In genomic region chr19:14809272-14810057, GRCh38 we compare ENCODE assay signal across 21 cellular contexts. TPM values are rescaled to one million over a fixed set of nuclear protein-coding genes. Genes with fewer than 3 reads are reported as not detected.
A peak's percentile ranks its signal among the peaks of the same experiment; 100 is the strongest.
DNase-seq lines count a peak whose midpoint lies in the region; ATAC-seq, FAIRE-seq and TF ChIP-seq lines count a peak whose summit lies in the region.
"Had no signal": no experiment of that assay in that cellular context is flagged by ENCODE, and none has a peak within 500 bp of the region (broad histone marks: within the 10 kb centered on the region; RNA-seq: fewer than 3 reads in every experiment).

No MANE protein-coding gene starts in this region.

- H3K27me3 ChIP-seq in left ventricle myocardium inferior (ENCODE audit: low read depth) (peaks cover 23% of the 10 kb centered on the region), right atrium auricular region (no peaks in the 10 kb centered on the region), HepG2 (ENCODE audit: control insufficient read depth in 1 of 2, insufficient read depth in 2 of 2, low read length in 2 of 2) (no peaks in the 10 kb centered on the region; a peak in 1 of 5 replicates), testis (no peaks in the 10 kb centered on the region)
- H3K27me3 ChIP-seq: Peyer's patch had no signal

- no peak overlapping the region for H3K4me3 Mint-ChIP-seq in activated T-cell treated with anti-CD3 and anti-CD28 coated beads, Interleukin-2, amount 50 U/mL, for 72 hours

- no peak for DNase-seq in left ventricle myocardium inferior
- no peak for DNase-seq in right atrium auricular region (ENCODE audit: low spot score)
- no peak for DNase-seq in SK-N-MC (ENCODE audit: low read depth, low spot score)
- DNase-seq in HepG2 (ENCODE audit: low spot score) = peak; percentile 25
- no peak for DNase-seq in testis
- no peak for DNase-seq in SKM-1 treated with dmso at 0.1 percent for 144 hours (lab: John Stamatoyannopoulos, UW; ENCODE audit: unreplicated experiment)
- DNase-seq in activated T-cell treated with anti-CD3 and anti-CD28 coated beads, Interleukin-2, amount 50 U/mL, for 72 hours = no peak
- no peak for DNase-seq in iPS-NIHi11 (ENCODE audit: low spot score)
- DNase-seq: 8988T, IMR-90, NCI-H1105, NCI-H146, NCI-H2029 treated with DMSO at 0.1 percent for 48 hours, NCI-H226, NCI-H510A treated with DMSO at 0.1 percent for 48 hours, NCI-H774, Peyer's patch, SJCRH30 had no signal

- CTCF ChIA-PET in HepG2 (lab: Yijun Ruan, JAX; ENCODE audit: low intra/inter-chr PET ratio, low total read pairs) = no interaction called here

- peak; percentile 66 for ATAC-seq in HepG2
- ATAC-seq in activated T-cell treated with anti-CD3 and anti-CD28 coated beads, Interleukin-2, amount 50 U/mL, for 72 hours (replicated peaks in 1 of 2) = no peak

- in situ Hi-C loops in HepG2 (cut with HindIII; ENCODE audit: extremely low pct_ligation_motif_present, low pct_unique_long_range_greater_than_20kb) = no loop called here

- H3K27ac Mint-ChIP-seq in activated T-cell treated with anti-CD3 and anti-CD28 coated beads, Interleukin-2, amount 50 U/mL, for 72 hours = no peak overlapping the region

- no peaks in the 10 kb centered on the region for H3K36me3 Mint-ChIP-seq in activated T-cell treated with anti-CD3 and anti-CD28 coated beads, Interleukin-2, amount 50 U/mL, for 72 hours (ENCODE audit: insufficient read depth in 2 of 2)

- WGBS in HepG2 (ENCODE audit: low lambda C conversion rate) = 1% methylated on average over 9 of the region's 9 CpGs
- 49 to 55% methylated on average over 9 of the region's 9 CpGs for WGBS in testis, 2 donors

- H2AFZ ChIP-seq in HepG2 (ENCODE audit: low read length) = no peak overlapping the region

- no peak for TF ChIP-seq RAD21 in HepG2 (CRISPR knock-in tag; IDR thresholded peaks at IDR 0.05)

- H3K9ac ChIP-seq in SK-N-MC (ENCODE audit: insufficient read length) = peak overlapping the region; percentile 49
- no peak overlapping the region for H3K9ac ChIP-seq in HepG2 (ENCODE audit: insufficient read depth, low read depth, low read length)

- H3K4me1 ChIP-seq in left ventricle myocardium inferior = no peaks in the 10 kb centered on the region
- H3K4me1 ChIP-seq in right atrium auricular region = no peaks in the 10 kb centered on the region
- peaks cover 13% of the 10 kb centered on the region for H3K4me1 ChIP-seq in HepG2 (ENCODE audit: insufficient read depth, low read length)
- H3K4me1 ChIP-seq in testis = peaks cover 4% of the 10 kb centered on the region
- H3K4me1 ChIP-seq: HAP-1, Peyer's patch, SJCRH30 had no signal

- H3K9me3 ChIP-seq in left ventricle myocardium inferior (replicated peaks) (no peaks in the 10 kb centered on the region), right atrium auricular region (no peaks in the 10 kb centered on the region), SK-N-MC (ENCODE audit: low read depth, low read length) (no peaks in the 10 kb centered on the region), HepG2 (ENCODE audit: low read length) (no peaks in the 10 kb centered on the region), testis (no peaks in the 10 kb centered on the region)
- H3K9me3 ChIP-seq: HAP-1, Peyer's patch, SJCRH30 had no signal

- intact Hi-C loops in left ventricle myocardium inferior (cut with micrococcal nuclease) (no loop called here), HepG2 (cut with micrococcal nuclease; ENCODE audit: unreplicated experiment) (no loop called here), testis (cut with DNase I; ENCODE audit: low total_unique reads) (no loop called here)

- no peaks in the 10 kb centered on the region for H3K9me3 Mint-ChIP-seq in activated T-cell treated with anti-CD3 and anti-CD28 coated beads, Interleukin-2, amount 50 U/mL, for 72 hours

- H4K20me1 ChIP-seq in HepG2 (ENCODE audit: insufficient read depth, low read length) = no peaks in the 10 kb centered on the region

- H3K4me3 ChIP-seq in left ventricle myocardium inferior = peak overlapping the region; percentile 11
- no peak overlapping the region for H3K4me3 ChIP-seq in right atrium auricular region
- H3K4me3 ChIP-seq in SK-N-MC = peak overlapping the region; percentile 56
- H3K4me3 ChIP-seq in HepG2 (replicated peaks in 1 of 3; ENCODE audit: insufficient read depth in 1 of 3, low read depth in 2 of 3, low read length in 3 of 3) = no peak overlapping the region
- no peak overlapping the region for H3K4me3 ChIP-seq in testis
- H3K4me3 ChIP-seq: HAP-1, Peyer's patch, SJCRH30 had no signal

- POLR2A ChIA-PET in HepG2 (lab: Yijun Ruan, JAX) = no interaction called here

- H3K4me2 ChIP-seq in HepG2 (ENCODE audit: low read depth, low read length) = peak overlapping the region; percentile 16; the same call in 1 of the 2 replicates

- H3K36me3 ChIP-seq in left ventricle myocardium inferior = no peaks in the 10 kb centered on the region
- no peaks in the 10 kb centered on the region for H3K36me3 ChIP-seq in right atrium auricular region
- no peaks in the 10 kb centered on the region for H3K36me3 ChIP-seq in SK-N-MC (ENCODE audit: insufficient read depth, low read length)
- no peaks in the 10 kb centered on the region for H3K36me3 ChIP-seq in HepG2 (replicated peaks in 1 of 2; ENCODE audit: control insufficient read depth in 1 of 2, insufficient read depth in 2 of 2, low read length in 2 of 2)
- no peaks in the 10 kb centered on the region for H3K36me3 ChIP-seq in testis (ENCODE audit: low read depth, missing control alignments)
- H3K36me3 ChIP-seq: HAP-1, Peyer's patch, SJCRH30 had no signal

- TF ChIP-seq POLR2A in HepG2 (IDR thresholded peaks at IDR 0.05; ENCODE audit: insufficient read depth in 1 of 2, low read depth in 2 of 2, low read length in 2 of 2) = no peak
- TF ChIP-seq POLR2A in testis (IDR thresholded peaks at IDR 0.05) = no peak

- H3K79me2 ChIP-seq in HepG2 (ENCODE audit: insufficient read depth, low read length) = no peaks in the 10 kb centered on the region

- peak; percentile 76 for FAIRE-seq in HepG2 (lab: Jason Lieb, UNC)

- TF ChIP-seq EP300 in HepG2 (IDR thresholded peaks at IDR 0.05; ENCODE audit: low read depth in 2 of 2, low read length in 2 of 2) (no peak; a peak in 1 of 4 replicates), HepG2 (CRISPR knock-in tag; IDR thresholded peaks at IDR 0.05; ENCODE audit: borderline replicate concordance) (no peak)

- TF ChIP-seq CTCF in left ventricle myocardium inferior (IDR thresholded peaks at IDR 0.05; ENCODE audit: borderline replicate concordance) = no peak
- TF ChIP-seq CTCF in right atrium auricular region (IDR thresholded peaks at IDR 0.05) = no peak
- TF ChIP-seq CTCF in HepG2 (CRISPR knock-in tag; IDR thresholded peaks at IDR 0.05) = no peak
- TF ChIP-seq CTCF in testis (IDR thresholded peaks at IDR 0.05) = no peak

- no TSS peak for BruUV-seq in HepG2 (replicated peaks; lab: Mats Ljungman, UMichigan)

- H3K4me1 Mint-ChIP-seq in activated T-cell treated with anti-CD3 and anti-CD28 coated beads, Interleukin-2, amount 50 U/mL, for 72 hours (ENCODE audit: low read depth) = no peaks in the 10 kb centered on the region

- H3K27ac ChIP-seq in left ventricle myocardium inferior (replicated peaks) = peak overlapping the region; percentile 63
- no peak overlapping the region for H3K27ac ChIP-seq in right atrium auricular region
- peak overlapping the region; percentile 78 for H3K27ac ChIP-seq in SK-N-MC
- no peak overlapping the region for H3K27ac ChIP-seq in HepG2 (ENCODE audit: extremely low read length, insufficient read depth, low read length)
- peak overlapping the region; percentile 37 to 59 for H3K27ac ChIP-seq in testis
- H3K27ac ChIP-seq: Peyer's patch, SJCRH30 had no signal

- H3K27me3 Mint-ChIP-seq in activated T-cell treated with anti-CD3 and anti-CD28 coated beads, Interleukin-2, amount 50 U/mL, for 72 hours (ENCODE audit: low read depth) = peaks cover 8% of the 10 kb centered on the region

RNA-seq across cellular contexts. Expression of gene OR7A5, which starts 25.5 kb away (rescaled TPM):
- total RNA-seq in left ventricle myocardium inferior (not detected), right atrium auricular region (not detected), HepG2 (2016; rRNA removed; fragmentation: Illumina TruSeq; extraction: Trizol) (not detected in 2 replicates), testis (1 to 10 TPM; 3.7 to 4.3 TPM)
- total RNA-seq in HepG2 (2016; cell fraction: cytosol; rRNA removed; fragmentation: Illumina TruSeq; extraction: Trizol; ENCODE audit: low read depth) = not detected in 2 replicates
- total RNA-seq in HepG2 (2016; cell fraction: insoluble cytoplasmic fraction; rRNA removed; fragmentation: Illumina TruSeq; extraction: Trizol) = not detected in 2 replicates
- total RNA-seq in HepG2 (2016; cell fraction: membrane; rRNA removed; fragmentation: Illumina TruSeq; extraction: Trizol) = not detected in 2 replicates
- not detected in 2 replicates for total RNA-seq in HepG2 (2016; cell fraction: nucleus; rRNA removed; fragmentation: Illumina TruSeq; extraction: Trizol)
- polyA plus RNA-seq in HepG2 (2011; rRNA removed) (not detected in 2 replicates), testis (ENCODE audit: insufficient read depth, low read depth, low replicate concordance) (3.3 TPM)
- polyA plus RNA-seq in HepG2 (2011; cell fraction: cytosol; rRNA removed) = not detected in 2 replicates
- not detected in 2 replicates for polyA plus RNA-seq in HepG2 (2011; cell fraction: nucleus; rRNA removed)
- not detected in 2 replicates for polyA plus RNA-seq in HepG2 (2012)
- not detected in 2 replicates for polyA plus RNA-seq in HepG2 (2016; cell fraction: cytosol; fragmentation: Illumina TruSeq; extraction: Trizol; ENCODE audit: low read depth)
- not detected in 2 replicates for polyA plus RNA-seq in HepG2 (2016; cell fraction: insoluble cytoplasmic fraction; fragmentation: Illumina TruSeq; extraction: Trizol; ENCODE audit: low read depth)
- not detected in 2 replicates for polyA plus RNA-seq in HepG2 (2016; cell fraction: membrane; fragmentation: Illumina TruSeq; extraction: Trizol; ENCODE audit: low read depth)
- not detected in 2 replicates for polyA plus RNA-seq in HepG2 (2016; cell fraction: nucleus; fragmentation: Illumina TruSeq; extraction: Trizol; ENCODE audit: insufficient read depth, low read depth)
- not detected in 2 replicates for polyA minus RNA-seq in HepG2 (2011; rRNA and poly(A)+ RNA removed; ENCODE audit: low replicate concordance)
- not detected in 2 replicates for polyA minus RNA-seq in HepG2 (2011; cell fraction: cytosol; rRNA and poly(A)+ RNA removed)
- polyA minus RNA-seq in HepG2 (2011; cell fraction: nucleus; rRNA and poly(A)+ RNA removed) = not detected in 2 replicates
- total RNA-seq in activated T-cell treated with anti-CD3 and anti-CD28 coated beads, Interleukin-2, amount 50 U/mL, for 72 hours = not detected
- total RNA-seq: HT1080, IMR-90, Peyer's patch, SJCRH30 had no signal
- polyA plus RNA-seq: AG04450, IMR-90 had no signal

RNA-seq across cellular contexts. Expression of gene OR7C1, which starts 25.5 kb away (rescaled TPM):
- total RNA-seq in left ventricle myocardium inferior (not detected), right atrium auricular region (not detected), HepG2 (2016; rRNA removed; fragmentation: Illumina TruSeq; extraction: Trizol) (not detected in 2 replicates), testis (1 to 10 TPM; 2.5 to 6.1 TPM)
- total RNA-seq in HepG2 (2016; cell fraction: cytosol; rRNA removed; fragmentation: Illumina TruSeq; extraction: Trizol; ENCODE audit: low read depth) = not detected in 2 replicates
- not detected in 2 replicates for total RNA-seq in HepG2 (2016; cell fraction: insoluble cytoplasmic fraction; rRNA removed; fragmentation: Illumina TruSeq; extraction: Trizol)
- not detected in 2 replicates for total RNA-seq in HepG2 (2016; cell fraction: membrane; rRNA removed; fragmentation: Illumina TruSeq; extraction: Trizol)
- not detected in 2 replicates for total RNA-seq in HepG2 (2016; cell fraction: nucleus; rRNA removed; fragmentation: Illumina TruSeq; extraction: Trizol)
- polyA plus RNA-seq in HepG2 (2011; rRNA removed) (not detected in 2 replicates), testis (ENCODE audit: insufficient read depth, low read depth, low replicate concordance) (4.2 TPM)
- not detected in 2 replicates for polyA plus RNA-seq in HepG2 (2011; cell fraction: cytosol; rRNA removed)
- not detected in 2 replicates for polyA plus RNA-seq in HepG2 (2011; cell fraction: nucleus; rRNA removed)
- polyA plus RNA-seq in HepG2 (2012) = 0.07 and 0.11 TPM in 2 replicates
- not detected in 2 replicates for polyA plus RNA-seq in HepG2 (2016; cell fraction: cytosol; fragmentation: Illumina TruSeq; extraction: Trizol; ENCODE audit: low read depth)
- polyA plus RNA-seq in HepG2 (2016; cell fraction: insoluble cytoplasmic fraction; fragmentation: Illumina TruSeq; extraction: Trizol; ENCODE audit: low read depth) = not detected in 2 replicates
- polyA plus RNA-seq in HepG2 (2016; cell fraction: membrane; fragmentation: Illumina TruSeq; extraction: Trizol; ENCODE audit: low read depth) = not detected in 2 replicates
- polyA plus RNA-seq in HepG2 (2016; cell fraction: nucleus; fragmentation: Illumina TruSeq; extraction: Trizol; ENCODE audit: insufficient read depth, low read depth) = not detected in 2 replicates
- not detected in 2 replicates for polyA minus RNA-seq in HepG2 (2011; rRNA and poly(A)+ RNA removed; ENCODE audit: low replicate concordance)
- polyA minus RNA-seq in HepG2 (2011; cell fraction: cytosol; rRNA and poly(A)+ RNA removed) = not detected in 2 replicates
- not detected in 2 replicates for polyA minus RNA-seq in HepG2 (2011; cell fraction: nucleus; rRNA and poly(A)+ RNA removed)
- not detected for total RNA-seq in activated T-cell treated with anti-CD3 and anti-CD28 coated beads, Interleukin-2, amount 50 U/mL, for 72 hours
- total RNA-seq: HT1080, IMR-90, Peyer's patch had no signal
- polyA plus RNA-seq: AG04450, IMR-90 had no signal

RNA-seq across cellular contexts. Expression of gene ADGRE2, which starts 31.1 kb away (rescaled TPM):
- total RNA-seq in left ventricle myocardium inferior (0.63 TPM), right atrium auricular region (1 to 10 TPM; 1.1 to 1.6 TPM), HepG2 (2016; rRNA removed; fragmentation: Illumina TruSeq; extraction: Trizol) (0.04 TPM in 1 of 2 replicates, not detected in the other), testis (1 to 10 TPM in 1 of 2 donors, under 1 TPM in 1; 0.71 to 1.6 TPM)
- total RNA-seq in HepG2 (2016; cell fraction: cytosol; rRNA removed; fragmentation: Illumina TruSeq; extraction: Trizol; ENCODE audit: low read depth) = not detected in 2 replicates
- total RNA-seq in HepG2 (2016; cell fraction: insoluble cytoplasmic fraction; rRNA removed; fragmentation: Illumina TruSeq; extraction: Trizol) = not detected in 2 replicates
- not detected in 2 replicates for total RNA-seq in HepG2 (2016; cell fraction: membrane; rRNA removed; fragmentation: Illumina TruSeq; extraction: Trizol)
- total RNA-seq in HepG2 (2016; cell fraction: nucleus; rRNA removed; fragmentation: Illumina TruSeq; extraction: Trizol) = not detected in 2 replicates
- polyA plus RNA-seq in HepG2 (2011; rRNA removed) (0.03 TPM in 1 of 2 replicates, not detected in the other), testis (ENCODE audit: insufficient read depth, low read depth, low replicate concordance) (0.58 TPM)
- polyA plus RNA-seq in HepG2 (2011; cell fraction: cytosol; rRNA removed) = 0.03 TPM in 1 of 2 replicates, not detected in the other
- 0.16 TPM in 1 of 2 replicates, not detected in the other for polyA plus RNA-seq in HepG2 (2011; cell fraction: nucleus; rRNA removed)
- not detected in 2 replicates for polyA plus RNA-seq in HepG2 (2012)
- polyA plus RNA-seq in HepG2 (2016; cell fraction: cytosol; fragmentation: Illumina TruSeq; extraction: Trizol; ENCODE audit: low read depth) = not detected in 2 replicates
- polyA plus RNA-seq in HepG2 (2016; cell fraction: insoluble cytoplasmic fraction; fragmentation: Illumina TruSeq; extraction: Trizol; ENCODE audit: low read depth) = not detected in 2 replicates
- not detected in 2 replicates for polyA plus RNA-seq in HepG2 (2016; cell fraction: membrane; fragmentation: Illumina TruSeq; extraction: Trizol; ENCODE audit: low read depth)
- 0.11 and 0.41 TPM in 2 replicates for polyA plus RNA-seq in HepG2 (2016; cell fraction: nucleus; fragmentation: Illumina TruSeq; extraction: Trizol; ENCODE audit: insufficient read depth, low read depth)
- polyA minus RNA-seq in HepG2 (2011; rRNA and poly(A)+ RNA removed; ENCODE audit: low replicate concordance) = 0.40 and 20.8 TPM in 2 replicates
- polyA minus RNA-seq in HepG2 (2011; cell fraction: cytosol; rRNA and poly(A)+ RNA removed) = not detected in 2 replicates
- not detected in 2 replicates for polyA minus RNA-seq in HepG2 (2011; cell fraction: nucleus; rRNA and poly(A)+ RNA removed)
- 1 to 10 TPM in 1 of 2 donors, under 1 TPM in 1; 0.72 to 3.1 TPM for total RNA-seq in activated T-cell treated with anti-CD3 and anti-CD28 coated beads, Interleukin-2, amount 50 U/mL, for 72 hours
- total RNA-seq: HT1080, IMR-90 had no signal
- polyA plus RNA-seq: IMR-90 had no signal

RNA-seq across cellular contexts. Expression of gene OR7A10, which starts 39.3 kb away (rescaled TPM):
- not detected for total RNA-seq in left ventricle myocardium inferior
- not detected for total RNA-seq in right atrium auricular region
- total RNA-seq in HepG2 (2016; rRNA removed; fragmentation: Illumina TruSeq; extraction: Trizol) = not detected in 2 replicates
- not detected in 2 replicates for total RNA-seq in HepG2 (2016; cell fraction: cytosol; rRNA removed; fragmentation: Illumina TruSeq; extraction: Trizol; ENCODE audit: low read depth)
- total RNA-seq in HepG2 (2016; cell fraction: insoluble cytoplasmic fraction; rRNA removed; fragmentation: Illumina TruSeq; extraction: Trizol) = not detected in 2 replicates
- not detected in 2 replicates for total RNA-seq in HepG2 (2016; cell fraction: membrane; rRNA removed; fragmentation: Illumina TruSeq; extraction: Trizol)
- total RNA-seq in HepG2 (2016; cell fraction: nucleus; rRNA removed; fragmentation: Illumina TruSeq; extraction: Trizol) = not detected in 2 replicates
- not detected in 2 replicates for polyA plus RNA-seq in HepG2 (2011; rRNA removed)
- not detected in 2 replicates for polyA plus RNA-seq in HepG2 (2011; cell fraction: cytosol; rRNA removed)
- polyA plus RNA-seq in HepG2 (2011; cell fraction: nucleus; rRNA removed) = not detected in 2 replicates
- polyA plus RNA-seq in HepG2 (2012) = not detected in 2 replicates
- polyA plus RNA-seq in HepG2 (2016; cell fraction: cytosol; fragmentation: Illumina TruSeq; extraction: Trizol; ENCODE audit: low read depth) = not detected in 2 replicates
- not detected in 2 replicates for polyA plus RNA-seq in HepG2 (2016; cell fraction: insoluble cytoplasmic fraction; fragmentation: Illumina TruSeq; extraction: Trizol; ENCODE audit: low read depth)
- not detected in 2 replicates for polyA plus RNA-seq in HepG2 (2016; cell fraction: membrane; fragmentation: Illumina TruSeq; extraction: Trizol; ENCODE audit: low read depth)
- polyA plus RNA-seq in HepG2 (2016; cell fraction: nucleus; fragmentation: Illumina TruSeq; extraction: Trizol; ENCODE audit: insufficient read depth, low read depth) = not detected in 2 replicates
- not detected in 2 replicates for polyA minus RNA-seq in HepG2 (2011; rRNA and poly(A)+ RNA removed; ENCODE audit: low replicate concordance)
- not detected in 2 replicates for polyA minus RNA-seq in HepG2 (2011; cell fraction: cytosol; rRNA and poly(A)+ RNA removed)
- polyA minus RNA-seq in HepG2 (2011; cell fraction: nucleus; rRNA and poly(A)+ RNA removed) = not detected in 2 replicates
- total RNA-seq in testis = not detected
- not detected for polyA plus RNA-seq in testis (ENCODE audit: insufficient read depth, low read depth, low replicate concordance)
- not detected for total RNA-seq in activated T-cell treated with anti-CD3 and anti-CD28 coated beads, Interleukin-2, amount 50 U/mL, for 72 hours
- total RNA-seq: HT1080, IMR-90, Peyer's patch, SJCRH30 had no signal
- polyA plus RNA-seq: AG04450, IMR-90 had no signal

Comparison
In these comparisons a context has a peak if more than half of its experiments do, and no peak if none do; other contexts are left out.
1. H3K27ac ChIP-seq: peak in left ventricle myocardium inferior (single experiment), SK-N-MC (single experiment) and testis (2 of 2); none in right atrium auricular region (0 of 2) and HepG2 (single experiment).
2. H3K4me3 ChIP-seq: peak in left ventricle myocardium inferior (single experiment) and SK-N-MC (single experiment); none in right atrium auricular region (0 of 2), HepG2 (0 of 3) and testis (0 of 2).